Comparison of ENCODE assay signal across 8 cellular contexts in the genomic region with DNA sequence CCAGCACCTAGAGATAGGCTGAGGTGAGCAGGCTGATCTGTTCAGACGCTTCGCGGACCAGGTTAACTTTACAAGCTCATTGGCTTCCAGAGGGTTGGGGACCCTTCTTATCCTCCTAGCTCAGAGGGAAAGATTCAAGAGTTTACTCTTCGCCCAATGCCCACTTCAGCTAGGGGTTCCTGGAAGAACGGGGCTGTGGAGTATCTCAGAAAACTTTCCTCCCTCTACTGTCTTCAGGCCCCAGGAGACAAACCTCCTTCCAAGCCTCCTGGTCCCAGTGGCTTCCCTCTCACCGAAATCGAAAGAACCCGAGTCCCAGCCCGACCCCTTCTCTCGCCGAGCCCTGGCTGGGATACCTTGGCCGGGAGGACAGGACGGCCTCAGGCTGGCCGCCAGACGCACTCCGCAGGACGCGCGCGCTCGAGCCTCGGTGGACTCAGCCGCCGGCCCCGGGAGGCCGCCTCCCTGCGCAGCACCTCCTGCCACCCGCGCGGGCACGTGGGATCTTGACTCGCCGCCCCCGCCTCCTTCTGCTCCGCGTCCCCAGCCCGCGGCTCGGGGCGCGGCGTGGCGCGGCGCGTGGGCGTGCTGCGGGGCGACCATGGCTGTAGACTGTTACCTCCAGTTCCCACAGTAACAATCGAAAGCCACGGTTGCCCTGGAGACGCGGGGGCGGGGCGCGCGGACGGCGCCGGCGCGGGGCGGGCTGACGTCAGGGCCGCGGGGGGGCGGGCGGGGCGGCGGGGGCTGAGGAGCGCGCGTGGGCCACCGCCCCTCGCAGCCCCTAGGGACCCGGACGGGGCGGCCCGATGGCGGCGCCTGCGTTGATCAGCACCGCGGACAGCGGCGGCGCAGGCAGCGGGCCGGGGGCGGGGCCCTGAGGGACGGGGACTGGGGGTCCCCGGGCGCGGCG. TPM values are rescaled to one million over a fixed set of nuclear protein-coding genes. Genes with fewer than 3 reads are reported as not detected.
A peak's percentile ranks its signal among the peaks of the same experiment; 100 is the strongest.
DNase-seq lines count a peak whose midpoint lies in the region; ATAC-seq, FAIRE-seq and TF ChIP-seq lines count a peak whose summit lies in the region.

No MANE protein-coding gene starts in this region.

- peak overlapping the region; percentile 88 for H3K4me2 ChIP-seq in astrocyte (ENCODE audit: low read length)

- intact Hi-C loops in sigmoid colon (cut with DNase I) = loop anchor here (5.0 kb wide), 1 partner anchor 303 kb away; no protein-coding TSS in a partner anchor

- DNase-seq in D341Med (ENCODE audit: low spot score) (peak; percentile 89), KBM-7 (peak; percentile 68), T-helper 22 cell (ENCODE audit: low read depth) (peak; percentile 81), astrocyte (ENCODE audit: low read depth) (no peak), hippocampal formation (lab: John Stamatoyannopoulos, UW) (peak; percentile 54 to 59), sigmoid colon (peak; percentile 92), OCI-M2 (lab: John Stamatoyannopoulos, UW; ENCODE audit: unreplicated experiment) (no peak)

- TF ChIP-seq POLR2A in sigmoid colon (IDR thresholded peaks at IDR 0.05) = no peak

- H3K4me1 Mint-ChIP-seq in astrocyte (ENCODE audit: low read depth, unreplicated experiment) = peaks cover 11% of the 10 kb centered on the region

- H3K9ac ChIP-seq in astrocyte (ENCODE audit: low read length) = peak overlapping the region; percentile 85

- H3K4me1 ChIP-seq in astrocyte (ENCODE audit: insufficient read depth, low read length) (peaks cover 23% of the 10 kb centered on the region), sigmoid colon (peaks cover 0 to 45% (median 42%) of the 10 kb centered on the region in 4 donors)

- peak overlapping the region; percentile 83 for H3K4me3 Mint-ChIP-seq in astrocyte (ENCODE audit: unreplicated experiment)

- no peaks in the 10 kb centered on the region for H3K36me3 ChIP-seq in astrocyte (ENCODE audit: insufficient read depth, low read length)
- peaks cover 0 to under 1% (median 0%) of the 10 kb centered on the region in 4 donors for H3K36me3 ChIP-seq in sigmoid colon

- peak overlapping the region; percentile 69 for H2AFZ ChIP-seq in astrocyte (ENCODE audit: low read depth, low read length)

- TF ChIP-seq EP300 in sigmoid colon (IDR thresholded peaks at IDR 0.05) = no peak

- H3K4me3 ChIP-seq in astrocyte (ENCODE audit: insufficient read depth, low read depth, low read length) = peak overlapping the region; percentile 70
- peak overlapping the region; percentile 39 to 91 (median 72) for H3K4me3 ChIP-seq in sigmoid colon

- H3K79me2 ChIP-seq in astrocyte (ENCODE audit: insufficient read depth, low read length) = peaks cover 11% of the 10 kb centered on the region

- H3K27me3 Mint-ChIP-seq in astrocyte (ENCODE audit: low read depth, unreplicated experiment) = peaks cover 4% of the 10 kb centered on the region

- TF ChIP-seq CTCF in astrocyte (IDR thresholded peaks at IDR 0.05; ENCODE audit: insufficient read depth, low read depth, low read length) (no peak), sigmoid colon (IDR thresholded peaks at IDR 0.05) (no peak)

- 1 to 3% methylated on average over 95 of the region's 95 CpGs for WGBS in sigmoid colon, 2 donors

- ATAC-seq in GM21528 (IDR thresholded peaks at IDR 0.05; ENCODE audit: low FRiP score, unreplicated experiment) = peak; percentile 41

- H4K20me1 ChIP-seq in astrocyte (ENCODE audit: insufficient read depth, low read length) = peaks cover 20% of the 10 kb centered on the region

- H3K27me3 ChIP-seq in astrocyte (ENCODE audit: insufficient read depth, low read length) (no peaks in the 10 kb centered on the region), sigmoid colon (peaks cover 0 to 40% (median 6%) of the 10 kb centered on the region in 3 donors)

- H3K27ac ChIP-seq in astrocyte (ENCODE audit: low read depth, low read length) (peak overlapping the region; percentile 77), sigmoid colon (peak overlapping the region; percentile 49 to 68 (median 60))

- peaks cover 2% of the 10 kb centered on the region for H3K9me3 Mint-ChIP-seq in astrocyte (ENCODE audit: unreplicated experiment)

- in situ Hi-C loops in KBM-7 (cut with MboI; ENCODE audit: low pct_unique_long_range_greater_than_20kb, low sequenced_read_pairs) = loop anchor here (25.0 kb wide), 1 partner anchor 188 kb away; no protein-coding TSS in a partner anchor

- H3K27ac Mint-ChIP-seq in astrocyte (ENCODE audit: unreplicated experiment) = peak overlapping the region; percentile 80

- H3K9me3 ChIP-seq in astrocyte (ENCODE audit: insufficient read depth, low read depth, low read length) (no peaks in the 10 kb centered on the region), sigmoid colon (no peaks in the 10 kb centered on the region)

- no peak for FAIRE-seq in astrocyte (lab: Jason Lieb, UNC)

- H3K36me3 Mint-ChIP-seq in astrocyte (ENCODE audit: low read depth, unreplicated experiment) = no peaks in the 10 kb centered on the region

RNA-seq across cellular contexts. Expression of a gene that starts 5.3 kb away (rescaled TPM):
- total RNA-seq in astrocyte (9.0 and 14.5 TPM in 2 replicates), sigmoid colon (10 to 100 TPM; 10.4 to 44.9 (median 24.8) TPM)
- polyA plus RNA-seq in sigmoid colon = 1 to 10 TPM; 1.6 to 5.4 (median 5.1) TPM

RNA-seq across cellular contexts. Expression of a gene that starts 7.8 kb away (rescaled TPM):
- 32.8 and 36.8 TPM in 2 replicates for total RNA-seq in astrocyte
- 10 to 100 TPM; 26.3 to 43.0 (median 32.9) TPM for total RNA-seq in sigmoid colon
- polyA plus RNA-seq in sigmoid colon = 10 to 100 TPM; 61.3 to 66.8 (median 63.3) TPM

RNA-seq across cellular contexts. Expression of a gene that starts 19.6 kb away (rescaled TPM):
- total RNA-seq in astrocyte = 25.8 and 26.7 TPM in 2 replicates
- 10 to 100 TPM; 27.6 to 60.1 (median 38.8) TPM for total RNA-seq in sigmoid colon
- 10 to 100 TPM in 2 of 3 donors, 1 to 10 TPM in 1; 7.2 to 26.6 (median 12.0) TPM for polyA plus RNA-seq in sigmoid colon

RNA-seq across cellular contexts. Expression of a gene that starts 24.5 kb away (rescaled TPM):
- total RNA-seq in astrocyte = 0.65 and 0.77 TPM in 2 replicates
- under 1 TPM; 0.16 to 0.71 (median 0.48) TPM for total RNA-seq in sigmoid colon
- polyA plus RNA-seq in sigmoid colon = under 1 TPM in 2 of 3 donors, not detected in 1; under 0.01 to 0.69 TPM

Comparison
In these comparisons a context has a peak if more than half of its experiments do, and no peak if none do; other contexts are left out.
1. DNase-seq: peak in D341Med (single experiment), KBM-7 (single experiment), T-helper 22 cell (single experiment), hippocampal formation (2 of 2) and sigmoid colon (single experiment); none in astrocyte (single experiment) and OCI-M2 (single experiment).